Comparison of ENCODE assay signal across 10 cellular contexts in genomic region chr7:131330299-131330698, GRCh38. TPM values are rescaled to one million over a fixed set of nuclear protein-coding genes. Genes with fewer than 3 reads are reported as not detected.
A peak's percentile ranks its signal among the peaks of the same experiment; 100 is the strongest.
DNase-seq lines count a peak whose midpoint lies in the region; ATAC-seq, FAIRE-seq and TF ChIP-seq lines count a peak whose summit lies in the region.
"Had no signal": no experiment of that assay in that cellular context is flagged by ENCODE, and none has a peak within 500 bp of the region (broad histone marks: within the 10 kb centered on the region; RNA-seq: fewer than 3 reads in every experiment).

No MANE protein-coding gene starts in this region.

- TF ChIP-seq POLR2A in HepG2 (IDR thresholded peaks at IDR 0.05; ENCODE audit: insufficient read depth in 1 of 2, low read depth in 2 of 2, low read length in 2 of 2) (no peak), right lobe of liver (IDR thresholded peaks at IDR 0.05) (no peak)

- H4K20me1 ChIP-seq in HepG2 (ENCODE audit: insufficient read depth, low read length): peaks cover 45% of the 10 kb centered on the region
- H4K20me1 ChIP-seq in keratinocyte (ENCODE audit: control insufficient read depth, extremely low read depth, insufficient read depth, low read length): no peaks in the 10 kb centered on the region

- in situ Hi-C loops in HepG2 (cut with HindIII; ENCODE audit: extremely low pct_ligation_motif_present, low pct_unique_long_range_greater_than_20kb): no loop called here

- intact Hi-C loops in HepG2 (cut with micrococcal nuclease; ENCODE audit: unreplicated experiment): no loop called here
- intact Hi-C loops in right lobe of liver (cut with DNase I): no loop called here
- intact Hi-C loops in activated T-helper 2 cell treated with anti-CD3 and anti-CD28 coated beads, Interferon-gamma antibody, Interleukin-2, Interleukin-4, amounts not matched to agents 10 μg/mL and 5 μg/mL and 100 μg/mL, durations not matched to agents 14 hours and 24 hours and 36 hours (cut with micrococcal nuclease): no loop called here

- DNase-seq in HepG2 (ENCODE audit: low spot score): no peak
- no peak for DNase-seq in right lobe of liver
- no peak for DNase-seq in activated T-helper 2 cell treated with anti-CD3 and anti-CD28 coated beads, Interferon-gamma antibody, Interleukin-2, Interleukin-4, amounts not matched to agents 10 μg/mL and 5 μg/mL and 100 μg/mL, durations not matched to agents 14 hours and 24 hours and 36 hours (ENCODE audit: low spot score)
- no peak for DNase-seq in keratinocyte (ENCODE audit: low read depth, low spot score)
- DNase-seq in superior temporal gyrus (ENCODE audit: extremely low spot score): no peak
- no peak for DNase-seq in germinal center (ENCODE audit: low spot score)
- DNase-seq in caudate nucleus (lab: John Stamatoyannopoulos, UW): no peak
- DNase-seq: COR-L47, NCI-H2227 treated with DMSO at 0.1 percent for 48 hours had no signal

- H3K36me3 ChIP-seq in HepG2 (replicated peaks in 1 of 2; ENCODE audit: control insufficient read depth in 1 of 2, insufficient read depth in 2 of 2, low read length in 2 of 2) (no peaks in the 10 kb centered on the region), right lobe of liver (no peaks in the 10 kb centered on the region), keratinocyte (ENCODE audit: control insufficient read depth in 2 of 2, extremely low read depth in 1 of 2, insufficient read depth in 2 of 2, low read length in 2 of 2) (peaks cover 0 to 3% of the 10 kb centered on the region in 2 experiments)

- FAIRE-seq in HepG2 (lab: Jason Lieb, UNC): no peak
- peak; percentile 73 for FAIRE-seq in keratinocyte (lab: Jason Lieb, UNC)

- H3K79me2 ChIP-seq in HepG2 (ENCODE audit: insufficient read depth, low read length) (peaks cover 77% of the 10 kb centered on the region), keratinocyte (ENCODE audit: control insufficient read depth, insufficient read depth, low read length) (peaks cover 72% of the 10 kb centered on the region)

- H3K4me3 Mint-ChIP-seq in activated T-helper 2 cell treated with anti-CD3 and anti-CD28 coated beads, Interferon-gamma antibody, Interleukin-2, Interleukin-4, amounts not matched to agents 10 μg/mL and 5 μg/mL and 100 μg/mL, durations not matched to agents 14 hours and 24 hours and 36 hours (ENCODE audit: low read depth): peak overlapping the region; percentile 56

- H2AFZ ChIP-seq in HepG2 (ENCODE audit: low read length) (no peak overlapping the region), keratinocyte (ENCODE audit: control insufficient read depth, low read length) (no peak overlapping the region)

- H3K9ac ChIP-seq in HepG2 (ENCODE audit: insufficient read depth, low read depth, low read length) (peak overlapping the region; percentile 100; the same call in 1 of the 2 replicates), keratinocyte (ENCODE audit: control insufficient read depth, extremely low read depth, insufficient read depth, low read length) (peak overlapping the region; percentile 19)

- no TSS peak for BruUV-seq in HepG2 (replicated peaks; lab: Mats Ljungman, UMichigan)

- peak overlapping the region; percentile 96 for H3K4me2 ChIP-seq in HepG2 (ENCODE audit: low read depth, low read length)
- H3K4me2 ChIP-seq in keratinocyte (ENCODE audit: control insufficient read depth, extremely low read depth, insufficient read depth, low read depth, low read length): peak overlapping the region; percentile 99

- WGBS in HepG2 (ENCODE audit: low lambda C conversion rate): 27% methylated on average over 4 of the region's 4 CpGs
- 45% methylated on average over 4 of the region's 4 CpGs for WGBS in right lobe of liver (ENCODE audit: insufficient coverage, low coverage, low lambda C conversion rate, missing lambda C conversion rate)

- peaks cover 11% of the 10 kb centered on the region for H3K9me3 Mint-ChIP-seq in activated T-helper 2 cell treated with anti-CD3 and anti-CD28 coated beads, Interferon-gamma antibody, Interleukin-2, Interleukin-4, amounts not matched to agents 10 μg/mL and 5 μg/mL and 100 μg/mL, durations not matched to agents 14 hours and 24 hours and 36 hours

- H3K9me3 ChIP-seq in HepG2 (ENCODE audit: low read length) (no peaks in the 10 kb centered on the region), right lobe of liver (no peaks in the 10 kb centered on the region), keratinocyte (ENCODE audit: control insufficient read depth, low read depth, low read length) (no peaks in the 10 kb centered on the region)

- H3K36me3 Mint-ChIP-seq in activated T-helper 2 cell treated with anti-CD3 and anti-CD28 coated beads, Interferon-gamma antibody, Interleukin-2, Interleukin-4, amounts not matched to agents 10 μg/mL and 5 μg/mL and 100 μg/mL, durations not matched to agents 14 hours and 24 hours and 36 hours (ENCODE audit: low read depth): peaks cover 35% of the 10 kb centered on the region

- H3K27ac ChIP-seq in HepG2 (ENCODE audit: extremely low read length, insufficient read depth, low read length) (no peak overlapping the region), right lobe of liver (peak overlapping the region in 1 of 3 donors; percentile 99), keratinocyte (ENCODE audit: control insufficient read depth, insufficient read depth, low read length) (peak overlapping the region; percentile 39), caudate nucleus (ENCODE audit: low read depth, low read length) (no peak overlapping the region)

- H3K4me1 ChIP-seq in HepG2 (ENCODE audit: insufficient read depth, low read length): peaks cover 47% of the 10 kb centered on the region
- H3K4me1 ChIP-seq in right lobe of liver: peaks cover 0 to 59% (median 17%) of the 10 kb centered on the region in 4 donors
- peaks cover 24% of the 10 kb centered on the region for H3K4me1 ChIP-seq in keratinocyte (ENCODE audit: control insufficient read depth, extremely low read depth, insufficient read depth, low read length)

- H3K27me3 ChIP-seq in HepG2 (ENCODE audit: control insufficient read depth in 1 of 2, insufficient read depth in 2 of 2, low read length in 2 of 2) (no peaks in the 10 kb centered on the region; a peak in 1 of 5 replicates), right lobe of liver (no peaks in the 10 kb centered on the region), keratinocyte (ENCODE audit: control insufficient read depth, extremely low read depth, insufficient read depth, low read length) (no peaks in the 10 kb centered on the region)

- H3K9me1 ChIP-seq in keratinocyte (ENCODE audit: control insufficient read depth, extremely low read depth, insufficient read depth, low read length): no peaks in the 10 kb centered on the region

- POLR2A ChIA-PET in HepG2 (lab: Yijun Ruan, JAX): no interaction called here

- H3K27ac Mint-ChIP-seq in activated T-helper 2 cell treated with anti-CD3 and anti-CD28 coated beads, Interferon-gamma antibody, Interleukin-2, Interleukin-4, amounts not matched to agents 10 μg/mL and 5 μg/mL and 100 μg/mL, durations not matched to agents 14 hours and 24 hours and 36 hours: no peak overlapping the region

- TF ChIP-seq CTCF in HepG2 (CRISPR knock-in tag; IDR thresholded peaks at IDR 0.05): no peak
- TF ChIP-seq CTCF in right lobe of liver (IDR thresholded peaks at IDR 0.05): no peak
- TF ChIP-seq CTCF in keratinocyte (optimal IDR thresholded peaks at IDR 0.05 in 1 of 3, IDR thresholded peaks at IDR 0.05 in 1 of 3, conservative IDR thresholded peaks at IDR 0.05 in 1 of 3; ENCODE audit: extremely low read depth in 1 of 3, insufficient read depth in 2 of 3, low read length in 3 of 3): no peak

- dilution Hi-C loops in keratinocyte (cut with MboI; ENCODE audit: extremely low pct_ligation_motif_present, low sequenced_read_pairs): no loop called here

- no peak for TF ChIP-seq RAD21 in HepG2 (CRISPR knock-in tag; IDR thresholded peaks at IDR 0.05)

- CTCF ChIA-PET in HepG2 (lab: Yijun Ruan, JAX; ENCODE audit: low intra/inter-chr PET ratio, low total read pairs): no interaction called here

- no peak for TF ChIP-seq EP300 in HepG2 (IDR thresholded peaks at IDR 0.05; ENCODE audit: low read depth in 2 of 2, low read length in 2 of 2)
- TF ChIP-seq EP300 in HepG2 (CRISPR knock-in tag; IDR thresholded peaks at IDR 0.05; ENCODE audit: borderline replicate concordance): no peak

- H3K4me1 Mint-ChIP-seq in activated T-helper 2 cell treated with anti-CD3 and anti-CD28 coated beads, Interferon-gamma antibody, Interleukin-2, Interleukin-4, amounts not matched to agents 10 μg/mL and 5 μg/mL and 100 μg/mL, durations not matched to agents 14 hours and 24 hours and 36 hours (ENCODE audit: low read depth): peaks cover 39% of the 10 kb centered on the region

- ATAC-seq in HepG2 (no peak), right lobe of liver (no peak), GM21360 (IDR thresholded peaks at IDR 0.05; ENCODE audit: unreplicated experiment) (no peak)

- H3K27me3 Mint-ChIP-seq in activated T-helper 2 cell treated with anti-CD3 and anti-CD28 coated beads, Interferon-gamma antibody, Interleukin-2, Interleukin-4, amounts not matched to agents 10 μg/mL and 5 μg/mL and 100 μg/mL, durations not matched to agents 14 hours and 24 hours and 36 hours (ENCODE audit: low read depth): no peaks in the 10 kb centered on the region

- peak overlapping the region; percentile 92 to 100 (median 99); a peak in 5 of 6 replicates for H3K4me3 ChIP-seq in HepG2 (replicated peaks in 1 of 3; ENCODE audit: insufficient read depth in 1 of 3, low read depth in 2 of 3, low read length in 3 of 3)
- H3K4me3 ChIP-seq in right lobe of liver: no peak overlapping the region
- peak overlapping the region in 2 of 3 experiments; percentile 84 to 86 for H3K4me3 ChIP-seq in keratinocyte (ENCODE audit: control insufficient read depth in 2 of 3, extremely low read depth in 1 of 3, insufficient read depth in 2 of 3, low read depth in 1 of 3, low read length in 3 of 3)

RNA-seq across cellular contexts. Expression of gene MKLN1, which starts 2.6 kb away (rescaled TPM):
- total RNA-seq in HepG2 (2016; rRNA removed; fragmentation: Illumina TruSeq; extraction: Trizol): 43.5 and 75.4 TPM in 2 replicates
- total RNA-seq in HepG2 (2016; cell fraction: cytosol; rRNA removed; fragmentation: Illumina TruSeq; extraction: Trizol; ENCODE audit: low read depth): 196 and 227 TPM in 2 replicates
- total RNA-seq in HepG2 (2016; cell fraction: insoluble cytoplasmic fraction; rRNA removed; fragmentation: Illumina TruSeq; extraction: Trizol): 44.4 and 68.0 TPM in 2 replicates
- 54.9 and 65.8 TPM in 2 replicates for total RNA-seq in HepG2 (2016; cell fraction: membrane; rRNA removed; fragmentation: Illumina TruSeq; extraction: Trizol)
- total RNA-seq in HepG2 (2016; cell fraction: nucleus; rRNA removed; fragmentation: Illumina TruSeq; extraction: Trizol): 58.0 and 68.3 TPM in 2 replicates
- 32.3 and 33.6 TPM in 2 replicates for polyA plus RNA-seq in HepG2 (2011; rRNA removed)
- polyA plus RNA-seq in HepG2 (2011; cell fraction: cytosol; rRNA removed): 14.1 and 18.4 TPM in 2 replicates
- polyA plus RNA-seq in HepG2 (2011; cell fraction: nucleus; rRNA removed): 25.8 and 30.7 TPM in 2 replicates
- polyA plus RNA-seq in HepG2 (2012): 21.2 and 22.6 TPM in 2 replicates
- 3.1 and 4.1 TPM in 2 replicates for polyA plus RNA-seq in HepG2 (2016; cell fraction: cytosol; fragmentation: Illumina TruSeq; extraction: Trizol; ENCODE audit: low read depth)
- 37.1 and 39.7 TPM in 2 replicates for polyA plus RNA-seq in HepG2 (2016; cell fraction: insoluble cytoplasmic fraction; fragmentation: Illumina TruSeq; extraction: Trizol; ENCODE audit: low read depth)
- polyA plus RNA-seq in HepG2 (2016; cell fraction: membrane; fragmentation: Illumina TruSeq; extraction: Trizol; ENCODE audit: low read depth): 7.0 and 7.1 TPM in 2 replicates
- 28.0 and 32.6 TPM in 2 replicates for polyA plus RNA-seq in HepG2 (2016; cell fraction: nucleus; fragmentation: Illumina TruSeq; extraction: Trizol; ENCODE audit: insufficient read depth, low read depth)
- polyA minus RNA-seq in HepG2 (2011; rRNA and poly(A)+ RNA removed; ENCODE audit: low replicate concordance): 115 and 131 TPM in 2 replicates
- 49.2 and 66.9 TPM in 2 replicates for polyA minus RNA-seq in HepG2 (2011; cell fraction: cytosol; rRNA and poly(A)+ RNA removed)
- polyA minus RNA-seq in HepG2 (2011; cell fraction: nucleus; rRNA and poly(A)+ RNA removed): 192 and 216 TPM in 2 replicates
- 10 to 100 TPM; 24.0 to 39.6 (median 35.1) TPM for total RNA-seq in right lobe of liver
- total RNA-seq in activated T-helper 2 cell treated with anti-CD3 and anti-CD28 coated beads, Interferon-gamma antibody, Interleukin-2, Interleukin-4, amounts not matched to agents 10 μg/mL and 5 μg/mL and 100 μg/mL, durations not matched to agents 14 hours and 24 hours and 36 hours: 38.3 and 40.9 TPM in 2 replicates
- polyA plus RNA-seq in keratinocyte: 28.3 to 43.8 TPM (median 36.1 TPM) in 3 replicates
- polyA plus RNA-seq in keratinocyte (2011; ENCODE audit: low read depth): 15.0 TPM
- 16.9 and 39.5 TPM in 2 replicates for polyA plus RNA-seq in keratinocyte (2011; cell fraction: cytosol; rRNA removed)
- 36.3 and 39.2 TPM in 2 replicates for polyA plus RNA-seq in keratinocyte (2011; cell fraction: nucleus; rRNA removed)
- 16.7 and 19.2 TPM in 2 replicates for polyA plus RNA-seq in keratinocyte (2012; ENCODE audit: low replicate concordance)
- polyA minus RNA-seq in keratinocyte: 42.8 to 123 TPM (median 84.0 TPM) in 3 replicates
- 22.4 TPM for polyA minus RNA-seq in keratinocyte (2011; cell fraction: cytosol; rRNA and poly(A)+ RNA removed)
- polyA minus RNA-seq in keratinocyte (2011; cell fraction: nucleus; rRNA and poly(A)+ RNA removed): 65.5 and 127 TPM in 2 replicates

Comparison
In these comparisons a context has a peak if more than half of its experiments do, and no peak if none do; other contexts are left out.
1. H3K4me3 ChIP-seq: peak in HepG2 (3 of 3) and keratinocyte (2 of 3); none in right lobe of liver (0 of 3).